In genomic region chr9:27386759-27387158, GRCh38 we compare ENCODE assay signal across 21 cellular contexts.
DNase-seq lines count a peak whose midpoint lies in the region; ATAC-seq and TF ChIP-seq lines count a peak whose summit lies in the region.
"Had no signal": no experiment of that assay in that cellular context is flagged by ENCODE, and none has a peak within 500 bp of the region (broad histone marks: within the 10 kb centered on the region; RNA-seq: fewer than 3 reads in every experiment).

No MANE protein-coding gene starts in this region.

- DNase-seq in NAMALWA (ENCODE audit: low spot score) (peak; percentile 33), foreskin keratinocyte (no peak), progenitor cell of endocrine pancreas (ENCODE audit: low spot score, unreplicated experiment) (no peak), posterior vena cava (ENCODE audit: low spot score) (no peak), BE2C (no peak), upper lobe of left lung (no peak)
- DNase-seq: activated CD4-positive, alpha-beta T cell treated with anti-CD3 and anti-CD28 coated beads for 48 hours; activated CD8-positive, alpha-beta memory T cell treated with anti-CD3 and anti-CD28 coated beads, Interleukin-2, amount 50 U/mL, for 4 hours; activated effector memory CD4-positive, alpha-beta T cell treated with anti-CD3 and anti-CD28 coated beads, Interleukin-2, amount 50 U/mL, for 16 hours; amniotic stem cell; cerebellar nuclear complex; heart right ventricle; midbrain; NCI-H187; NCI-H510A treated with DMSO at 0.1 percent for 48 hours; OCI-M1; sigmoid colon; stimulated activated CD4-positive, alpha-beta T cell treated with anti-CD3 and anti-CD28 coated beads, Interleukin-4, amount 100 ng/mL, for 24 hours; T-helper 9 cell had no signal

- H3K36me3 ChIP-seq in BE2C (no peaks in the 10 kb centered on the region), upper lobe of left lung (no peaks in the 10 kb centered on the region)
- H3K36me3 ChIP-seq: heart right ventricle, sigmoid colon, suprapubic skin had no signal

- intact Hi-C loops in posterior vena cava (cut with DNase I): no loop called here

- 46 to 50% methylated on average over 3 of the region's 3 CpGs for WGBS in upper lobe of left lung, 2 donors

- H3K4me1 Mint-ChIP-seq in progenitor cell of endocrine pancreas (ENCODE audit: low read depth): peaks cover 53% of the 10 kb centered on the region

- H3K9me3 ChIP-seq in BE2C (no peaks in the 10 kb centered on the region), upper lobe of left lung (no peaks in the 10 kb centered on the region)
- H3K9me3 ChIP-seq: heart right ventricle, sigmoid colon, suprapubic skin had no signal

- no peak overlapping the region for H3K4me3 Mint-ChIP-seq in progenitor cell of endocrine pancreas (ENCODE audit: low read depth)

- no peaks in the 10 kb centered on the region for H3K9me3 Mint-ChIP-seq in progenitor cell of endocrine pancreas (ENCODE audit: low read depth)

- H3K36me3 Mint-ChIP-seq in progenitor cell of endocrine pancreas (ENCODE audit: insufficient read depth): no peaks in the 10 kb centered on the region

- no peak overlapping the region for H3K4me3 ChIP-seq in BE2C (ENCODE audit: low read depth, low read length)
- no peak overlapping the region for H3K4me3 ChIP-seq in upper lobe of left lung
- H3K4me3 ChIP-seq: heart right ventricle, sigmoid colon, suprapubic skin had no signal

- H3K27me3 ChIP-seq in foreskin keratinocyte: no peaks in the 10 kb centered on the region
- no peaks in the 10 kb centered on the region for H3K27me3 ChIP-seq in BE2C
- H3K27me3 ChIP-seq in upper lobe of left lung: no peaks in the 10 kb centered on the region
- H3K27me3 ChIP-seq: heart right ventricle, sigmoid colon, suprapubic skin had no signal

- no peak for TF ChIP-seq POLR2A in upper lobe of left lung (IDR thresholded peaks at IDR 0.05)

- peak; percentile 41 for ATAC-seq in GM19463 (IDR thresholded peaks at IDR 0.05; ENCODE audit: unreplicated experiment)
- peak; percentile 29 for ATAC-seq in foreskin keratinocyte
- ATAC-seq in upper lobe of left lung (ENCODE audit: low FRiP score in 2 of 2): no peak
- ATAC-seq: heart right ventricle had no signal

- H3K4me1 ChIP-seq in foreskin keratinocyte (peaks cover 28% of the 10 kb centered on the region), BE2C (no peaks in the 10 kb centered on the region), upper lobe of left lung (peaks cover 0 to 11% (median 5%) of the 10 kb centered on the region in 4 donors)

- H3K27ac Mint-ChIP-seq in progenitor cell of endocrine pancreas: peak overlapping the region; percentile 39

- TF ChIP-seq EP300 in upper lobe of left lung (IDR thresholded peaks at IDR 0.05): no peak

- no peak overlapping the region for H3K27ac ChIP-seq in foreskin keratinocyte
- no peak overlapping the region for H3K27ac ChIP-seq in upper lobe of left lung
- H3K27ac ChIP-seq: heart right ventricle, sigmoid colon, suprapubic skin had no signal

- TF ChIP-seq CTCF in foreskin keratinocyte (conservative IDR thresholded peaks at IDR 0.05) (no peak), progenitor cell of endocrine pancreas (IDR thresholded peaks at IDR 0.05; ENCODE audit: unreplicated experiment) (no peak), BE2C (IDR thresholded peaks at IDR 0.05; ENCODE audit: low read depth, low read length) (no peak), upper lobe of left lung (IDR thresholded peaks at IDR 0.05) (no peak)

- no peaks in the 10 kb centered on the region for H3K27me3 Mint-ChIP-seq in progenitor cell of endocrine pancreas

Comparison
In these comparisons a context has a peak if more than half of its experiments do, and no peak if none do; other contexts are left out.
1. ATAC-seq: peak in GM19463 (single experiment) and foreskin keratinocyte (single experiment); none in upper lobe of left lung (0 of 2).